11 cellular contexts compared by ENCODE assay signal in genomic region chr2:181461056-181461630, GRCh38. TPM values are rescaled to one million over a fixed set of nuclear protein-coding genes. Genes with fewer than 3 reads are reported as not detected.
DNase-seq lines count a peak whose midpoint lies in the region; ATAC-seq and TF ChIP-seq lines count a peak whose summit lies in the region.
"Had no signal": no experiment of that assay in that cellular context is flagged by ENCODE, and none has a peak within 500 bp of the region (broad histone marks: within the 10 kb centered on the region; RNA-seq: fewer than 3 reads in every experiment).

No MANE protein-coding gene starts in this region.

- no peaks in the 10 kb centered on the region for H3K27me3 Mint-ChIP-seq in CD8-positive, alpha-beta T cell (ENCODE audit: low read depth)

- no peaks in the 10 kb centered on the region for H3K36me3 ChIP-seq in CD8-positive, alpha-beta T cell (ENCODE audit: insufficient read depth, low read length)
- no peaks in the 10 kb centered on the region for H3K36me3 ChIP-seq in effector memory CD4-positive, alpha-beta T cell (ENCODE audit: control insufficient read depth, insufficient read depth, low read length)

- peak in 4 of 7 experiments; percentile 20 to 55 (median 24) for DNase-seq in CD8-positive, alpha-beta T cell
- DNase-seq in NAMALWA (ENCODE audit: low spot score), result peak; percentile 35
- DNase-seq in effector memory CD4-positive, alpha-beta T cell, result no peak
- no peak for DNase-seq in NCI-H748 treated with DMSO at 0.1 percent for 48 hours (lab: John Stamatoyannopoulos, UW)
- no peak for DNase-seq in posterior cingulate gyrus
- DNase-seq: dorsolateral prefrontal cortex, NCI-H1930, Right ventricle myocardium superior had no signal

- peak overlapping the region; percentile 94 for H3K27ac Mint-ChIP-seq in CD8-positive, alpha-beta T cell

- H3K4me1 Mint-ChIP-seq in CD8-positive, alpha-beta T cell (ENCODE audit: low read depth), result peaks cover 70% of the 10 kb centered on the region

- no peaks in the 10 kb centered on the region for H3K27me3 ChIP-seq in CD8-positive, alpha-beta T cell (ENCODE audit: insufficient read depth, low read length)
- H3K27me3 ChIP-seq in effector memory CD4-positive, alpha-beta T cell (replicated peaks; ENCODE audit: control insufficient read depth, insufficient read depth, low read length, poor library complexity, severe bottlenecking), result no peaks in the 10 kb centered on the region

- TF ChIP-seq CTCF in CD8-positive, alpha-beta T cell (IDR thresholded peaks at IDR 0.05), result no peak

- no peaks in the 10 kb centered on the region for H3K9me3 Mint-ChIP-seq in CD8-positive, alpha-beta T cell

- peak overlapping the region; percentile 89 for H3K4me3 Mint-ChIP-seq in CD8-positive, alpha-beta T cell

- peaks cover 77% of the 10 kb centered on the region for H3K36me3 Mint-ChIP-seq in CD8-positive, alpha-beta T cell

- H3K27ac ChIP-seq in CD8-positive, alpha-beta T cell (ENCODE audit: low read depth, low read length), result peak overlapping the region; percentile 18
- peak overlapping the region; percentile 88 for H3K27ac ChIP-seq in effector memory CD4-positive, alpha-beta T cell (ENCODE audit: insufficient read depth, low read length, poor library complexity, severe bottlenecking)
- H3K27ac ChIP-seq: dorsolateral prefrontal cortex had no signal

- CTCF ChIA-PET in CD8-positive, alpha-beta T cell (lab: Charles Lee), result no interaction called here

- POLR2A ChIA-PET in CD8-positive, alpha-beta T cell (lab: Charles Lee), result interaction anchor here (0.9 to 1.5 kb wide), 3 partner anchors 89 to 344 kb away, joined by 3 read pairs; no protein-coding TSS in a partner anchor

- no peak for ATAC-seq in CD8-positive, alpha-beta T cell
- peak; percentile 16 for ATAC-seq in GM18868 (IDR thresholded peaks at IDR 0.05; ENCODE audit: unreplicated experiment)
- no peak for ATAC-seq in HG03520 (IDR thresholded peaks at IDR 0.05; ENCODE audit: unreplicated experiment)
- no peak for ATAC-seq in GM19397 (IDR thresholded peaks at IDR 0.05; ENCODE audit: unreplicated experiment)

- peaks cover 43% of the 10 kb centered on the region for H3K4me1 ChIP-seq in CD8-positive, alpha-beta T cell (ENCODE audit: insufficient read depth, low read length)
- H3K4me1 ChIP-seq in effector memory CD4-positive, alpha-beta T cell (ENCODE audit: control insufficient read depth, insufficient read depth, low read length, poor library complexity, severe bottlenecking), result peaks cover 23% of the 10 kb centered on the region

- H3K9me3 ChIP-seq in CD8-positive, alpha-beta T cell (ENCODE audit: low read length), result no peaks in the 10 kb centered on the region
- H3K9me3 ChIP-seq in effector memory CD4-positive, alpha-beta T cell (ENCODE audit: control insufficient read depth, low read length), result no peaks in the 10 kb centered on the region

- intact Hi-C loops in CD8-positive, alpha-beta T cell (cut with DNase I, micrococcal nuclease), result loop anchor here in 1 of 2 experiments (5.0 to 10.0 kb wide), 2 partner anchors 254 to 479 kb away; partner anchors contain the start of gene UBE2E3
- intact Hi-C loops in posterior cingulate gyrus (cut with DNase I), result no loop called here

- H3K4me3 ChIP-seq in CD8-positive, alpha-beta T cell (ENCODE audit: low read depth, low read length), result peak overlapping the region; percentile 30
- H3K4me3 ChIP-seq in effector memory CD4-positive, alpha-beta T cell (ENCODE audit: insufficient read depth, low read depth, low read length, poor library complexity, severe bottlenecking), result peak overlapping the region; percentile 96
- H3K4me3 ChIP-seq: dorsolateral prefrontal cortex had no signal

RNA-seq across cellular contexts. Expression of gene ITGA4, which starts 4.0 kb away (rescaled TPM):
- total RNA-seq in CD8-positive, alpha-beta T cell, result 100 to 1,000 TPM; 102 TPM

Comparison
In these comparisons a context has a peak if more than half of its experiments do, and no peak if none do; other contexts are left out.
1. DNase-seq: peak in CD8-positive, alpha-beta T cell (4 of 7) and NAMALWA (single experiment); none in effector memory CD4-positive, alpha-beta T cell (0 of 3), NCI-H748 treated with DMSO at 0.1 percent for 48 hours (single experiment) and posterior cingulate gyrus (0 of 10).